In the genomic region with DNA sequence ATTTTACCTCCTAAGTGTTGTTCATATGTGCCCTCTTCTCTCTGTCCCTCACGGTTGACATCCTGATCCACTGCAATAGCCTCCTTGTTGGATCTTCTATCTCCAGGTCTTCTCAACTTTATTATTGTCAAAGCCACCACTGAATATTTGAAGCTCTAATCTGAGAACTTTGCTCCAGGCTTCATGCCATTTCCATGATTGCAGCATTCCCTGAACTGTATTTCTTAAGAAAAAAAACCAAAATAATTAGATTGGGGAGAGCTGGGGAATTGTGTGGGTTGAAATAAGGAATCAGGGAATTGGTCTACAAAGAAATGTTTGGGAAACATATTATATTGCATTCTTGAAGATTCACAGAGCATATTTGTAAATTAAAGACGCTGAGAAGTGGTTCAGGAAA, we compare ENCODE assay signal across 30 cellular contexts. TPM values are rescaled to one million over a fixed set of nuclear protein-coding genes. Genes with fewer than 3 reads are reported as not detected.
"Had no signal": no experiment of that assay in that cellular context is flagged by ENCODE, and none has a peak within 500 bp of the region (broad histone marks: within the 10 kb centered on the region; RNA-seq: fewer than 3 reads in every experiment).

No MANE protein-coding gene starts in this region.

- H3K36me3 ChIP-seq: cardiac muscle cell, lower lobe of right lung, neutrophil, ovary, right atrium auricular region, transverse colon, uterus had no signal

- H3K4me3 Mint-ChIP-seq: activated CD4-positive, alpha-beta T cell treated with anti-CD3 and anti-CD28 coated beads, Interleukin-2, amount 10 ng/mL, durations not matched to agents 7 days and 5 days; activated CD8-positive, alpha-beta memory T cell treated with anti-CD3 and anti-CD28 coated beads, Interleukin-2, amount 10 ng/mL, durations not matched to agents 7 days and 5 days; activated CD8-positive, alpha-beta T cell treated with anti-CD3 and anti-CD28 coated beads for 36 hours; activated naive CD4-positive, alpha-beta T cell treated with anti-CD3 and anti-CD28 coated beads, Interleukin-2, amount 10 ng/mL, durations not matched to agents 7 days and 5 days; dendritic cell treated with granulocyte-macrophage colony-stimulating factor and Interleukin-4, amounts not matched to agents 40 ng/mL and 50 ng/mL, for 4 days; stimulated activated naive CD8-positive, alpha-beta T cell treated with anti-CD3 and anti-CD28 coated beads, Interleukin-15, amount 100 ng/mL, for 72 hours had no signal

- ATAC-seq: activated CD8-positive, alpha-beta memory T cell treated with anti-CD3 and anti-CD28 coated beads, Interleukin-2, amount 10 ng/mL, durations not matched to agents 7 days and 5 days; activated CD8-positive, alpha-beta T cell treated with anti-CD3 and anti-CD28 coated beads for 36 hours; body of pancreas; left lobe of liver; lower lobe of right lung; mucosa of descending colon; psoas muscle; stimulated activated naive CD8-positive, alpha-beta T cell treated with anti-CD3 and anti-CD28 coated beads, Interleukin-15, amount 100 ng/mL, for 72 hours had no signal

- DNase-seq: activated CD4-positive, alpha-beta T cell treated with anti-CD3 and anti-CD28 coated beads, Interleukin-2, amount 10 ng/mL, durations not matched to agents 7 days and 5 days; activated CD4-positive, CD25-positive, alpha-beta regulatory T cell treated with anti-CD3 and anti-CD28 coated beads, Interleukin-2, amount 50 U/mL, for 72 hours; activated CD8-positive, alpha-beta memory T cell treated with anti-CD3 and anti-CD28 coated beads, Interleukin-2, amount 10 ng/mL, durations not matched to agents 7 days and 5 days; activated CD8-positive, alpha-beta T cell treated with anti-CD3 and anti-CD28 coated beads for 36 hours; activated effector memory CD4-positive, alpha-beta T cell treated with anti-CD3 and anti-CD28 coated beads, Interleukin-2, amount 50 U/mL, for 16 hours; activated naive CD4-positive, alpha-beta T cell treated with anti-CD3 and anti-CD28 coated beads, Interleukin-2, amount 10 ng/mL, durations not matched to agents 7 days and 5 days; activated T-cell treated with anti-CD3 and anti-CD28 coated beads for 4 hours; body of pancreas; effector CD8-positive, alpha-beta T cell; erythroblast; foreskin melanocyte; kidney; lower lobe of right lung; mesendoderm; mucosa of descending colon; ovary; psoas muscle; stimulated activated CD4-positive, alpha-beta T cell treated with anti-CD3 and anti-CD28 coated beads, Interleukin-12 subunit alpha, Interleukin-12 subunit beta, amount 100 ng/mL, for 4 hours; stimulated activated naive CD8-positive, alpha-beta T cell treated with anti-CD3 and anti-CD28 coated beads, Interleukin-15, amount 100 ng/mL, for 72 hours; transverse colon; uterus had no signal

- H3K4me3 ChIP-seq: body of pancreas, cardiac muscle cell, lower lobe of right lung, mucosa of descending colon, ovary, psoas muscle, right atrium auricular region, transverse colon, uterus had no signal

- H3K9me3 Mint-ChIP-seq: activated CD4-positive, alpha-beta T cell treated with anti-CD3 and anti-CD28 coated beads, Interleukin-2, amount 10 ng/mL, durations not matched to agents 7 days and 5 days; activated CD8-positive, alpha-beta T cell treated with anti-CD3 and anti-CD28 coated beads for 36 hours; activated naive CD4-positive, alpha-beta T cell treated with anti-CD3 and anti-CD28 coated beads, Interleukin-2, amount 10 ng/mL, durations not matched to agents 7 days and 5 days; dendritic cell treated with granulocyte-macrophage colony-stimulating factor and Interleukin-4, amounts not matched to agents 40 ng/mL and 50 ng/mL, for 4 days; stimulated activated naive CD8-positive, alpha-beta T cell treated with anti-CD3 and anti-CD28 coated beads, Interleukin-15, amount 100 ng/mL, for 72 hours had no signal

- H3K4me1 ChIP-seq: uterus had no signal

- FAIRE-seq: kidney had no signal

- H3K27me3 ChIP-seq: body of pancreas, cardiac muscle cell, ovary, right atrium auricular region, transverse colon, uterus had no signal

- H3K27ac Mint-ChIP-seq: activated CD4-positive, alpha-beta T cell treated with anti-CD3 and anti-CD28 coated beads, Interleukin-2, amount 10 ng/mL, durations not matched to agents 7 days and 5 days; activated CD8-positive, alpha-beta memory T cell treated with anti-CD3 and anti-CD28 coated beads, Interleukin-2, amount 10 ng/mL, durations not matched to agents 7 days and 5 days; activated CD8-positive, alpha-beta T cell treated with anti-CD3 and anti-CD28 coated beads for 36 hours; activated naive CD4-positive, alpha-beta T cell treated with anti-CD3 and anti-CD28 coated beads, Interleukin-2, amount 10 ng/mL, durations not matched to agents 7 days and 5 days; dendritic cell treated with granulocyte-macrophage colony-stimulating factor and Interleukin-4, amounts not matched to agents 40 ng/mL and 50 ng/mL, for 4 days had no signal

- H3K9me3 ChIP-seq: body of pancreas, lower lobe of right lung, mucosa of descending colon, neutrophil, ovary, psoas muscle, right atrium auricular region, transverse colon, uterus had no signal

- H3K36me3 Mint-ChIP-seq: activated naive CD4-positive, alpha-beta T cell treated with anti-CD3 and anti-CD28 coated beads, Interleukin-2, amount 10 ng/mL, durations not matched to agents 7 days and 5 days had no signal

- H3K27ac ChIP-seq: body of pancreas, cardiac muscle cell, lower lobe of right lung, neutrophil, ovary, transverse colon, uterus, VCaP had no signal

RNA-seq across cellular contexts. Expression of gene TAAR9, which starts 22.7 kb away (rescaled TPM):
- total RNA-seq: activated CD4-positive, alpha-beta T cell treated with anti-CD3 and anti-CD28 coated beads, Interleukin-2, amount 10 ng/mL, durations not matched to agents 7 days and 5 days; activated CD8-positive, alpha-beta memory T cell treated with anti-CD3 and anti-CD28 coated beads, Interleukin-2, amount 10 ng/mL, durations not matched to agents 7 days and 5 days; activated CD8-positive, alpha-beta T cell treated with anti-CD3 and anti-CD28 coated beads for 36 hours; body of pancreas; cardiac muscle cell; cerebellum; fibroblast of lung; kidney; left lobe of liver; lower lobe of right lung; mucosa of descending colon; ovary; psoas muscle; right atrium auricular region; T-helper 2 cell treated with Interferon-gamma antibody and Interleukin-4, amounts not matched to agents 100 ng/mL and 5 ng/mL, for 36 hours; transverse colon; uterus had no signal
- polyA plus RNA-seq: cardiac muscle cell, fibroblast of lung, ovary, psoas muscle had no signal

RNA-seq across cellular contexts. Expression of gene TAAR8, which starts 37.1 kb away (rescaled TPM):
- total RNA-seq: activated CD4-positive, alpha-beta T cell treated with anti-CD3 and anti-CD28 coated beads, Interleukin-2, amount 10 ng/mL, durations not matched to agents 7 days and 5 days; activated CD8-positive, alpha-beta memory T cell treated with anti-CD3 and anti-CD28 coated beads, Interleukin-2, amount 10 ng/mL, durations not matched to agents 7 days and 5 days; activated CD8-positive, alpha-beta T cell treated with anti-CD3 and anti-CD28 coated beads for 36 hours; body of pancreas; cardiac muscle cell; cerebellum; fibroblast of lung; kidney; left lobe of liver; lower lobe of right lung; mucosa of descending colon; ovary; psoas muscle; right atrium auricular region; T-helper 2 cell treated with Interferon-gamma antibody and Interleukin-4, amounts not matched to agents 100 ng/mL and 5 ng/mL, for 36 hours; transverse colon had no signal
- polyA plus RNA-seq: cardiac muscle cell, fibroblast of lung, ovary, psoas muscle had no signal

RNA-seq across cellular contexts. Expression of gene TAAR6, which starts 54.7 kb away (rescaled TPM):
- total RNA-seq: activated CD4-positive, alpha-beta T cell treated with anti-CD3 and anti-CD28 coated beads, Interleukin-2, amount 10 ng/mL, durations not matched to agents 7 days and 5 days; activated CD8-positive, alpha-beta memory T cell treated with anti-CD3 and anti-CD28 coated beads, Interleukin-2, amount 10 ng/mL, durations not matched to agents 7 days and 5 days; activated CD8-positive, alpha-beta T cell treated with anti-CD3 and anti-CD28 coated beads for 36 hours; body of pancreas; cardiac muscle cell; cerebellum; fibroblast of lung; kidney; left lobe of liver; lower lobe of right lung; mucosa of descending colon; ovary; psoas muscle; right atrium auricular region; T-helper 2 cell treated with Interferon-gamma antibody and Interleukin-4, amounts not matched to agents 100 ng/mL and 5 ng/mL, for 36 hours; transverse colon; uterus had no signal
- polyA plus RNA-seq: cardiac muscle cell, fibroblast of lung, ovary, psoas muscle had no signal
